In the genomic region with DNA sequence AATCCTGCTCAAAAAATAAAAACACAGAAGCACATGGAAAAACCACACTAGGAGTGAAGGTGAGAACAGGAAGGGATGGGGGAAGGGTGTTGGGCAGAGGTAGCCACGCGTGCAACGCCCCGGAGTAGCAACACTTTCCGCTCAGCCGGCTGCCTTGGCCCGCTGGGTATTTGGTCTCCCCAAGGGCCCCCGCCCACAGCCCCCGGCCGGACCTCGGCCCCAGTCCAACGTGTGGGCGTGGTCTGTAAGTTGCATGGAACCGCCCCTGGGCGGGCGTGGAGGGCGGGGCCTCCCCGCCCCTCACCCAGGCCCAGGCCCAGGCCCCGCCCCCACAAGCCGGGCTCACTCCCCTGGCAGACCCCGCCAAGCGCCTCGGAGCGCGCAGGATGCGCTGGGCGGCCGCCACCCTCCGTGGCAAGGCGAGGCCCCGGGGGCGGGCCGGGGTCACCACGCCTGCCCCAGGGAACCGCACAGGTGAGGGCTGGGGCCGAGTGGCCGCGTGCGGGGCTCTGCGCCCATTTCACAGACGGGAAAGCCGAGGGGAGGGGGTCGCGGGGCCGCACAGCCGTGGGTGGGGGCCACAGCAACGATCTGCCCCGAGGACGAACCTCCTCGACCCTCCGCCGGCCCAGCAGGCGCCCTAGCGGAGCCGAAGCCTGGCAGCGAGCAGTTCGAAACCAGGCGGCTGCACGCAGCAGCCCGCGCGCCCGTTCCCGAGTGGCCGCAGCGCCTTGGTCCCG, we compare ENCODE assay signal across 1 cellular context.
TF ChIP-seq lines count a peak whose summit lies in the region.

A gene (plus strand): TSS at position 345 of the 740 bp plus-strand sequence. CDS start 42 bp downstream, at position 387.

TF ChIP-seq in GM12878, 131 proteins besides CTCF, POLR2A, EP300 and RAD21 (continued from another document and continues in another):
- TF ChIP-seq, protein P1, sequence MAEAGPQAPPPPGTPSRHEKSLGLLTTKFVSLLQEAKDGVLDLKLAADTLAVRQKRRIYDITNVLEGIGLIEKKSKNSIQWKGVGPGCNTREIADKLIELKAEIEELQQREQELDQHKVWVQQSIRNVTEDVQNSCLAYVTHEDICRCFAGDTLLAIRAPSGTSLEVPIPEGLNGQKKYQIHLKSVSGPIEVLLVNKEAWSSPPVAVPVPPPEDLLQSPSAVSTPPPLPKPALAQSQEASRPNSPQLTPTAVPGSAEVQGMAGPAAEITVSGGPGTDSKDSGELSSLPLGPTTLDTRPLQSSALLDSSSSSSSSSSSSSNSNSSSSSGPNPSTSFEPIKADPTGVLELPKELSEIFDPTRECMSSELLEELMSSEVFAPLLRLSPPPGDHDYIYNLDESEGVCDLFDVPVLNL (IDR thresholded peaks at IDR 0.05; ENCODE audit: low read depth, low read length), result no peak
- no peak for TF ChIP-seq YY1 (IDR thresholded peaks at IDR 0.05; ENCODE audit: low read depth, low read length)
- TF ChIP-seq MYB (IDR thresholded peaks at IDR 0.05; ENCODE audit: borderline replicate concordance, low read depth, low read length), result no peak
- no peak for TF ChIP-seq POLR2AphosphoS2 (IDR thresholded peaks at IDR 0.05; ENCODE audit: low read depth, low read length)
- peak; percentile 75 for TF ChIP-seq SP1 (IDR thresholded peaks at IDR 0.05; ENCODE audit: low read depth, low read length)
- TF ChIP-seq, protein P2, sequence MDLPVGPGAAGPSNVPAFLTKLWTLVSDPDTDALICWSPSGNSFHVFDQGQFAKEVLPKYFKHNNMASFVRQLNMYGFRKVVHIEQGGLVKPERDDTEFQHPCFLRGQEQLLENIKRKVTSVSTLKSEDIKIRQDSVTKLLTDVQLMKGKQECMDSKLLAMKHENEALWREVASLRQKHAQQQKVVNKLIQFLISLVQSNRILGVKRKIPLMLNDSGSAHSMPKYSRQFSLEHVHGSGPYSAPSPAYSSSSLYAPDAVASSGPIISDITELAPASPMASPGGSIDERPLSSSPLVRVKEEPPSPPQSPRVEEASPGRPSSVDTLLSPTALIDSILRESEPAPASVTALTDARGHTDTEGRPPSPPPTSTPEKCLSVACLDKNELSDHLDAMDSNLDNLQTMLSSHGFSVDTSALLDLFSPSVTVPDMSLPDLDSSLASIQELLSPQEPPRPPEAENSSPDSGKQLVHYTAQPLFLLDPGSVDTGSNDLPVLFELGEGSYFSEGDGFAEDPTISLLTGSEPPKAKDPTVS (IDR thresholded peaks at IDR 0.05; ENCODE audit: low read depth, low read length), result no peak
- TF ChIP-seq ZNF622 (IDR thresholded peaks at IDR 0.05), result no peak
- peak in 1 of 2 experiments; percentile 15; a peak in 1 of 3 replicates for TF ChIP-seq EGR1 (IDR thresholded peaks at IDR 0.05; ENCODE audit: borderline replicate concordance in 1 of 2, low read depth in 2 of 2, low read length in 2 of 2)
- no peak for TF ChIP-seq YBX1 (IDR thresholded peaks at IDR 0.05)
- TF ChIP-seq SMAD5 (IDR thresholded peaks at IDR 0.05; ENCODE audit: low read depth), result no peak
- no peak for TF ChIP-seq ZSCAN29 (IDR thresholded peaks at IDR 0.05)
- TF ChIP-seq CHD4 (IDR thresholded peaks at IDR 0.05), result no peak
- TF ChIP-seq, protein P3, sequence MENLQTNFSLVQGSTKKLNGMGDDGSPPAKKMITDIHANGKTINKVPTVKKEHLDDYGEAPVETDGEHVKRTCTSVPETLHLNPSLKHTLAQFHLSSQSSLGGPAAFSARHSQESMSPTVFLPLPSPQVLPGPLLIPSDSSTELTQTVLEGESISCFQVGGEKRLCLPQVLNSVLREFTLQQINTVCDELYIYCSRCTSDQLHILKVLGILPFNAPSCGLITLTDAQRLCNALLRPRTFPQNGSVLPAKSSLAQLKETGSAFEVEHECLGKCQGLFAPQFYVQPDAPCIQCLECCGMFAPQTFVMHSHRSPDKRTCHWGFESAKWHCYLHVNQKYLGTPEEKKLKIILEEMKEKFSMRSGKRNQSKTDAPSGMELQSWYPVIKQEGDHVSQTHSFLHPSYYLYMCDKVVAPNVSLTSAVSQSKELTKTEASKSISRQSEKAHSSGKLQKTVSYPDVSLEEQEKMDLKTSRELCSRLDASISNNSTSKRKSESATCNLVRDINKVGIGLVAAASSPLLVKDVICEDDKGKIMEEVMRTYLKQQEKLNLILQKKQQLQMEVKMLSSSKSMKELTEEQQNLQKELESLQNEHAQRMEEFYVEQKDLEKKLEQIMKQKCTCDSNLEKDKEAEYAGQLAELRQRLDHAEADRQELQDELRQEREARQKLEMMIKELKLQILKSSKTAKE (IDR thresholded peaks at IDR 0.05; ENCODE audit: low read depth, poor library complexity, severe bottlenecking), result peak; percentile 49
- TF ChIP-seq IKZF1 (conservative IDR thresholded peaks at IDR 0.05), result peak; percentile 97
- TF ChIP-seq PML (IDR thresholded peaks at IDR 0.05; ENCODE audit: low read length), result no peak
- TF ChIP-seq, protein P4, sequence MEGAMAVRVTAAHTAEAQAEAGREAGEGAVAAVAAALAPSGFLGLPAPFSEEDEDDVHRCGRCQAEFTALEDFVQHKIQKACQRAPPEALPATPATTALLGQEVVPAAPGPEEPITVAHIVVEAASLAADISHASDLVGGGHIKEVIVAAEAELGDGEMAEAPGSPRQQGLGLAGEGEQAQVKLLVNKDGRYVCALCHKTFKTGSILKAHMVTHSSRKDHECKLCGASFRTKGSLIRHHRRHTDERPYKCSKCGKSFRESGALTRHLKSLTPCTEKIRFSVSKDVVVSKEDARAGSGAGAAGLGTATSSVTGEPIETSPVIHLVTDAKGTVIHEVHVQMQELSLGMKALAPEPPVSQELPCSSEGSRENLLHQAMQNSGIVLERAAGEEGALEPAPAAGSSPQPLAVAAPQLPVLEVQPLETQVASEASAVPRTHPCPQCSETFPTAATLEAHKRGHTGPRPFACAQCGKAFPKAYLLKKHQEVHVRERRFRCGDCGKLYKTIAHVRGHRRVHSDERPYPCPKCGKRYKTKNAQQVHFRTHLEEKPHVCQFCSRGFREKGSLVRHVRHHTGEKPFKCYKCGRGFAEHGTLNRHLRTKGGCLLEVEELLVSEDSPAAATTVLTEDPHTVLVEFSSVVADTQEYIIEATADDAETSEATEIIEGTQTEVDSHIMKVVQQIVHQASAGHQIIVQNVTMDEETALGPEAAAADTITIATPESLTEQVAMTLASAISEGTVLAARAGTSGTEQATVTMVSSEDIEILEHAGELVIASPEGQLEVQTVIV (IDR thresholded peaks at IDR 0.05; ENCODE audit: borderline replicate concordance, partially characterized antibody), result no peak
- TF ChIP-seq CEBPB (IDR thresholded peaks at IDR 0.05; ENCODE audit: borderline replicate concordance in 1 of 2, low read depth in 2 of 2, low read length in 2 of 2), result no peak
- no peak for TF ChIP-seq STAT1 (conservative IDR thresholded peaks at IDR 0.05)
- TF ChIP-seq ETV6 (conservative IDR thresholded peaks at IDR 0.05 in 1 of 2, IDR thresholded peaks at IDR 0.05 in 1 of 2; ENCODE audit: borderline replicate concordance in 1 of 2, low read depth in 1 of 2), result no peak
- no peak for TF ChIP-seq FOXK2 (IDR thresholded peaks at IDR 0.05)
- TF ChIP-seq, protein P5, sequence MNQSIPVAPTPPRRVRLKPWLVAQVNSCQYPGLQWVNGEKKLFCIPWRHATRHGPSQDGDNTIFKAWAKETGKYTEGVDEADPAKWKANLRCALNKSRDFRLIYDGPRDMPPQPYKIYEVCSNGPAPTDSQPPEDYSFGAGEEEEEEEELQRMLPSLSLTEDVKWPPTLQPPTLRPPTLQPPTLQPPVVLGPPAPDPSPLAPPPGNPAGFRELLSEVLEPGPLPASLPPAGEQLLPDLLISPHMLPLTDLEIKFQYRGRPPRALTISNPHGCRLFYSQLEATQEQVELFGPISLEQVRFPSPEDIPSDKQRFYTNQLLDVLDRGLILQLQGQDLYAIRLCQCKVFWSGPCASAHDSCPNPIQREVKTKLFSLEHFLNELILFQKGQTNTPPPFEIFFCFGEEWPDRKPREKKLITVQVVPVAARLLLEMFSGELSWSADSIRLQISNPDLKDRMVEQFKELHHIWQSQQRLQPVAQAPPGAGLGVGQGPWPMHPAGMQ (IDR thresholded peaks at IDR 0.05; ENCODE audit: borderline replicate concordance), result no peak
- TF ChIP-seq, protein P6, sequence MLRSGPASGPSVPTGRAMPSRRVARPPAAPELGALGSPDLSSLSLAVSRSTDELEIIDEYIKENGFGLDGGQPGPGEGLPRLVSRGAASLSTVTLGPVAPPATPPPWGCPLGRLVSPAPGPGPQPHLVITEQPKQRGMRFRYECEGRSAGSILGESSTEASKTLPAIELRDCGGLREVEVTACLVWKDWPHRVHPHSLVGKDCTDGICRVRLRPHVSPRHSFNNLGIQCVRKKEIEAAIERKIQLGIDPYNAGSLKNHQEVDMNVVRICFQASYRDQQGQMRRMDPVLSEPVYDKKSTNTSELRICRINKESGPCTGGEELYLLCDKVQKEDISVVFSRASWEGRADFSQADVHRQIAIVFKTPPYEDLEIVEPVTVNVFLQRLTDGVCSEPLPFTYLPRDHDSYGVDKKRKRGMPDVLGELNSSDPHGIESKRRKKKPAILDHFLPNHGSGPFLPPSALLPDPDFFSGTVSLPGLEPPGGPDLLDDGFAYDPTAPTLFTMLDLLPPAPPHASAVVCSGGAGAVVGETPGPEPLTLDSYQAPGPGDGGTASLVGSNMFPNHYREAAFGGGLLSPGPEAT (IDR thresholded peaks at IDR 0.05; ENCODE audit: low read depth), result peak; percentile 84
- peak; percentile 77; the same call in 1 of the 2 replicates for TF ChIP-seq CHD2 (IDR thresholded peaks at IDR 0.05; ENCODE audit: borderline replicate concordance, low read depth, low read length)
- no peak for TF ChIP-seq MTA3 (IDR thresholded peaks at IDR 0.05; ENCODE audit: borderline replicate concordance, low read length)
- TF ChIP-seq HDAC6 (IDR thresholded peaks at IDR 0.05; ENCODE audit: unreplicated experiment), result no peak
- no peak for TF ChIP-seq IRF4 (IDR thresholded peaks at IDR 0.05; ENCODE audit: low read depth, low read length)
- no peak for TF ChIP-seq WRNIP1 (IDR thresholded peaks at IDR 0.05; ENCODE audit: borderline replicate concordance, low read depth, low read length)
- TF ChIP-seq TARDBP (IDR thresholded peaks at IDR 0.05; ENCODE audit: borderline replicate concordance), result no peak
- no peak for TF ChIP-seq NFIC (IDR thresholded peaks at IDR 0.05; ENCODE audit: low read depth, low read length)
- TF ChIP-seq, protein P7, sequence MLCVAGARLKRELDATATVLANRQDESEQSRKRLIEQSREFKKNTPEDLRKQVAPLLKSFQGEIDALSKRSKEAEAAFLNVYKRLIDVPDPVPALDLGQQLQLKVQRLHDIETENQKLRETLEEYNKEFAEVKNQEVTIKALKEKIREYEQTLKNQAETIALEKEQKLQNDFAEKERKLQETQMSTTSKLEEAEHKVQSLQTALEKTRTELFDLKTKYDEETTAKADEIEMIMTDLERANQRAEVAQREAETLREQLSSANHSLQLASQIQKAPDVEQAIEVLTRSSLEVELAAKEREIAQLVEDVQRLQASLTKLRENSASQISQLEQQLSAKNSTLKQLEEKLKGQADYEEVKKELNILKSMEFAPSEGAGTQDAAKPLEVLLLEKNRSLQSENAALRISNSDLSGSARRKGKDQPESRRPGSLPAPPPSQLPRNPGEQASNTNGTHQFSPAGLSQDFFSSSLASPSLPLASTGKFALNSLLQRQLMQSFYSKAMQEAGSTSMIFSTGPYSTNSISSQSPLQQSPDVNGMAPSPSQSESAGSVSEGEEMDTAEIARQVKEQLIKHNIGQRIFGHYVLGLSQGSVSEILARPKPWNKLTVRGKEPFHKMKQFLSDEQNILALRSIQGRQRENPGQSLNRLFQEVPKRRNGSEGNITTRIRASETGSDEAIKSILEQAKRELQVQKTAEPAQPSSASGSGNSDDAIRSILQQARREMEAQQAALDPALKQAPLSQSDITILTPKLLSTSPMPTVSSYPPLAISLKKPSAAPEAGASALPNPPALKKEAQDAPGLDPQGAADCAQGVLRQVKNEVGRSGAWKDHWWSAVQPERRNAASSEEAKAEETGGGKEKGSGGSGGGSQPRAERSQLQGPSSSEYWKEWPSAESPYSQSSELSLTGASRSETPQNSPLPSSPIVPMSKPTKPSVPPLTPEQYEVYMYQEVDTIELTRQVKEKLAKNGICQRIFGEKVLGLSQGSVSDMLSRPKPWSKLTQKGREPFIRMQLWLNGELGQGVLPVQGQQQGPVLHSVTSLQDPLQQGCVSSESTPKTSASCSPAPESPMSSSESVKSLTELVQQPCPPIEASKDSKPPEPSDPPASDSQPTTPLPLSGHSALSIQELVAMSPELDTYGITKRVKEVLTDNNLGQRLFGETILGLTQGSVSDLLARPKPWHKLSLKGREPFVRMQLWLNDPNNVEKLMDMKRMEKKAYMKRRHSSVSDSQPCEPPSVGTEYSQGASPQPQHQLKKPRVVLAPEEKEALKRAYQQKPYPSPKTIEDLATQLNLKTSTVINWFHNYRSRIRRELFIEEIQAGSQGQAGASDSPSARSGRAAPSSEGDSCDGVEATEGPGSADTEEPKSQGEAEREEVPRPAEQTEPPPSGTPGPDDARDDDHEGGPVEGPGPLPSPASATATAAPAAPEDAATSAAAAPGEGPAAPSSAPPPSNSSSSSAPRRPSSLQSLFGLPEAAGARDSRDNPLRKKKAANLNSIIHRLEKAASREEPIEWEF (IDR thresholded peaks at IDR 0.05; ENCODE audit: insufficient replicate concordance, low read depth, low read length), result no peak
- no peak for TF ChIP-seq NFYA (IDR thresholded peaks at IDR 0.05; ENCODE audit: borderline replicate concordance, low read depth, low read length)
- TF ChIP-seq, protein P8, sequence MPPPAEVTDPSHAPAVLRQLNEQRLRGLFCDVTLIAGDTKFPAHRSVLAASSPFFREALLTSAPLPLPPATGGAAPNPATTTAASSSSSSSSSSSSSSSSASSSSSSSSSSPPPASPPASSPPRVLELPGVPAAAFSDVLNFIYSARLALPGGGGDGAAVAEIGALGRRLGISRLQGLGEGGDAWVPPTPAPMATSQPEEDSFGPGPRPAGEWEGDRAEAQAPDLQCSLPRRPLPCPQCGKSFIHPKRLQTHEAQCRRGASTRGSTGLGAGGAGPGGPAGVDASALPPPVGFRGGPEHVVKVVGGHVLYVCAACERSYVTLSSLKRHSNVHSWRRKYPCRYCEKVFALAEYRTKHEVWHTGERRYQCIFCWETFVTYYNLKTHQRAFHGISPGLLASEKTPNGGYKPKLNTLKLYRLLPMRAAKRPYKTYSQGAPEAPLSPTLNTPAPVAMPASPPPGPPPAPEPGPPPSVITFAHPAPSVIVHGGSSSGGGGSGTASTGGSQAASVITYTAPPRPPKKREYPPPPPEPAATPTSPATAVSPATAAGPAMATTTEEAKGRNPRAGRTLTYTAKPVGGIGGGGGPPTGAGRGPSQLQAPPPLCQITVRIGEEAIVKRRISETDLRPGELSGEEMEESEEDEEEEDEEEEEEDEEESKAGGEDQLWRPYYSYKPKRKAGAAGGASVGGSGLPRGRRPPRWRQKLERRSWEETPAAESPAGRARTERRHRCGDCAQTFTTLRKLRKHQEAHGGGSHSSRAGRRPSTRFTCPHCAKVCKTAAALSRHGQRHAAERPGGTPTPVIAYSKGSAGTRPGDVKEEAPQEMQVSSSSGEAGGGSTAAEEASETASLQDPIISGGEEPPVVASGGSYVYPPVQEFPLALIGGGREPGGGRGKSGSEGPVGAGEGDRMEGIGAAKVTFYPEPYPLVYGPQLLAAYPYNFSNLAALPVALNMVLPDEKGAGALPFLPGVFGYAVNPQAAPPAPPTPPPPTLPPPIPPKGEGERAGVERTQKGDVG (CRISPR knock-in tag; IDR thresholded peaks at IDR 0.05), result no peak
- peak; percentile 85 for TF ChIP-seq NBN (IDR thresholded peaks at IDR 0.05)
- TF ChIP-seq CBX5 (IDR thresholded peaks at IDR 0.05; ENCODE audit: low read depth), result no peak
- TF ChIP-seq SUPT20H (IDR thresholded peaks at IDR 0.05; ENCODE audit: borderline replicate concordance, control insufficient read depth, low read depth, low read length), result no peak
- no peak for TF ChIP-seq SIX5 (IDR thresholded peaks at IDR 0.05; ENCODE audit: low read depth, low read length, severe bottlenecking)
- TF ChIP-seq GABPA (IDR thresholded peaks at IDR 0.05; ENCODE audit: low read depth), result no peak
- TF ChIP-seq CBX3 (IDR thresholded peaks at IDR 0.05; ENCODE audit: borderline replicate concordance, low read depth), result no peak
- no peak for TF ChIP-seq SUZ12 (IDR thresholded peaks at IDR 0.05; ENCODE audit: unreplicated experiment)
